ENCODE assay signal across 14 cellular contexts in genomic region chr15:72847806-72848205, GRCh38.
DNase-seq lines count a peak whose midpoint lies in the region; ATAC-seq, FAIRE-seq and TF ChIP-seq lines count a peak whose summit lies in the region.
"Had no signal": no experiment of that assay in that cellular context is flagged by ENCODE, and none has a peak within 500 bp of the region (broad histone marks: within the 10 kb centered on the region; RNA-seq: fewer than 3 reads in every experiment).

No MANE protein-coding gene starts in this region.

- no peak overlapping the region for H3K27ac ChIP-seq in BLaER1
- H3K27ac ChIP-seq in HUES48 (ENCODE audit: low read depth, low read length): peak overlapping the region; percentile 60
- no peak overlapping the region for H3K27ac ChIP-seq in H1 (ENCODE audit: low read depth, low read length)
- H3K27ac ChIP-seq: BLaER1 treated with 17β-estradiol and CSF1 and Interleukin-3, amounts not matched to agents 10 nM and 100 nM had no signal

- no peak overlapping the region for H3K4ac ChIP-seq in H1 (replicated peaks; ENCODE audit: insufficient read length, low read depth, low read length)

- 58% methylated on average over 3 of the region's 3 CpGs; no CpG with 5 or more reads in 1 of the 2 experiments for WGBS in H1 (ENCODE audit: extremely low coverage in 1 of 2, insufficient coverage in 1 of 2, insufficient read length in 1 of 2, insufficient replicate concordance in 2 of 2, low coverage in 1 of 2, low lambda C conversion rate in 2 of 2, missing lambda C conversion rate in 1 of 2), 2 experiments

- H3K79me2 ChIP-seq in H1 (ENCODE audit: control insufficient read depth in 1 of 2, insufficient read depth in 2 of 2, low read length in 2 of 2): no peaks in the 10 kb centered on the region

- H2AK5ac ChIP-seq in H1 (ENCODE audit: low read depth, low read length): no peak overlapping the region

- H3K27me3 ChIP-seq in BLaER1: no peaks in the 10 kb centered on the region
- H3K27me3 ChIP-seq in HUES48 (ENCODE audit: control insufficient read depth, insufficient read depth, low read length): no peaks in the 10 kb centered on the region
- no peaks in the 10 kb centered on the region for H3K27me3 ChIP-seq in H1 (replicated peaks in 1 of 4; ENCODE audit: control insufficient read depth in 3 of 4, extremely low read depth in 1 of 4, insufficient read depth in 3 of 4, low read length in 3 of 4)
- H3K27me3 ChIP-seq in neuron (ENCODE audit: insufficient read depth, low read length): peaks cover 4% of the 10 kb centered on the region
- H3K27me3 ChIP-seq: BLaER1 treated with 17β-estradiol and CSF1 and Interleukin-3, amounts not matched to agents 10 nM and 100 nM had no signal

- no peak for TF ChIP-seq RAD21 in H1 (IDR thresholded peaks at IDR 0.05 in 1 of 2, conservative IDR thresholded peaks at IDR 0.05 in 1 of 2; ENCODE audit: low read depth in 2 of 2, low read length in 2 of 2)

- H4K20me1 ChIP-seq in BLaER1 (no peaks in the 10 kb centered on the region), H1 (replicated peaks in 1 of 2; ENCODE audit: control insufficient read depth in 1 of 2, insufficient read depth in 2 of 2, low read length in 2 of 2) (no peaks in the 10 kb centered on the region)
- H4K20me1 ChIP-seq: BLaER1 treated with 17β-estradiol and CSF1 and Interleukin-3, amounts not matched to agents 10 nM and 100 nM had no signal

- no peak overlapping the region for H2BK20ac ChIP-seq in H1 (ENCODE audit: low read length)

- DNase-seq in H1 (ENCODE audit: low read depth in 1 of 2, low spot score in 2 of 2): no peak
- DNase-seq: 8988T; AML-193; CD4-positive, CD25-positive, alpha-beta regulatory T cell; DMS53; GF-D8 had no signal

- H3K14ac ChIP-seq in H1 (ENCODE audit: insufficient read length): no peak overlapping the region

- POLR2A ChIA-PET in H1 (lab: Charles Lee; ENCODE audit: partially characterized antibody): no interaction called here

- H3K9ac ChIP-seq in BLaER1 (no peak overlapping the region), HUES48 (ENCODE audit: low read depth, low read length) (no peak overlapping the region), H1 (replicated peaks in 1 of 4; ENCODE audit: extremely low read depth in 1 of 4, low read depth in 3 of 4, low read length in 3 of 4) (no peak overlapping the region)
- H3K9ac ChIP-seq: BLaER1 treated with 17β-estradiol and CSF1 and Interleukin-3, amounts not matched to agents 10 nM and 100 nM had no signal

- H2BK120ac ChIP-seq in H1 (replicated peaks; ENCODE audit: low read depth, low read length): no peak overlapping the region

- no peak for FAIRE-seq in H1 (lab: Jason Lieb, UNC)

- H3K9me3 ChIP-seq in BLaER1 (no peaks in the 10 kb centered on the region), HUES48 (ENCODE audit: control insufficient read depth, insufficient read depth, low read length) (no peaks in the 10 kb centered on the region), H1 (ENCODE audit: insufficient read depth in 2 of 2, low read depth in 1 of 2, low read length in 1 of 2) (no peaks in the 10 kb centered on the region), neuron (ENCODE audit: low read length) (no peaks in the 10 kb centered on the region)
- H3K9me3 ChIP-seq: BLaER1 treated with 17β-estradiol and CSF1 and Interleukin-3, amounts not matched to agents 10 nM and 100 nM had no signal

- TF ChIP-seq POLR2A in H1 (IDR thresholded peaks at IDR 0.05; ENCODE audit: control extremely low read depth in 1 of 2, low read depth in 2 of 2, low read length in 2 of 2): no peak

- no peaks in the 10 kb centered on the region for H3K23me2 ChIP-seq in H1 (ENCODE audit: low read depth, low read length)

- H3K23ac ChIP-seq in H1 (ENCODE audit: insufficient read length): no peak overlapping the region

- H3K36me3 ChIP-seq in BLaER1: no peaks in the 10 kb centered on the region
- H3K36me3 ChIP-seq in HUES48 (ENCODE audit: control insufficient read depth, insufficient read depth, low read length): no peaks in the 10 kb centered on the region
- H3K36me3 ChIP-seq in H1 (ENCODE audit: control insufficient read depth in 2 of 4, insufficient read depth in 4 of 4, low read length in 3 of 4): no peaks in the 10 kb centered on the region
- H3K36me3 ChIP-seq in neuron (ENCODE audit: insufficient read depth, low read length): no peaks in the 10 kb centered on the region
- H3K36me3 ChIP-seq: BLaER1 treated with 17β-estradiol and CSF1 and Interleukin-3, amounts not matched to agents 10 nM and 100 nM had no signal

- TF ChIP-seq CTCF in H1 (IDR thresholded peaks at IDR 0.05; ENCODE audit: control extremely low read depth in 1 of 3, insufficient read depth in 1 of 3, low read depth in 1 of 3, low read length in 3 of 3): no peak

- H2BK5ac ChIP-seq in H1 (ENCODE audit: low read depth, low read length): 0 out of 2 replicates have a peak overlapping the region, but pooled peaks have one; percentile 21

- no peak overlapping the region for H2BK12ac ChIP-seq in H1 (ENCODE audit: low read depth, low read length)

- H3K4me2 ChIP-seq in BLaER1 (peak overlapping the region; percentile 56), H1 (ENCODE audit: insufficient read depth in 1 of 2, low read depth in 2 of 2, low read length in 2 of 2) (peak overlapping the region; percentile 33 to 53; a peak in 2 of 4 replicates)

- H3K4me1 ChIP-seq in BLaER1 (peaks cover 12% of the 10 kb centered on the region), HUES48 (ENCODE audit: control insufficient read depth, insufficient read depth, low read length) (peaks cover 26% of the 10 kb centered on the region), H1 (replicated peaks in 1 of 4; ENCODE audit: control insufficient read depth in 3 of 4, insufficient read depth in 4 of 4, low read length in 3 of 4) (peaks cover 5 to 10% (median 6%) of the 10 kb centered on the region in 4 experiments; a peak in 6 of 7 replicates), neuron (ENCODE audit: insufficient read depth, low read length) (peaks cover 6% of the 10 kb centered on the region)

- no peak overlapping the region for H4K91ac ChIP-seq in H1 (replicated peaks; ENCODE audit: insufficient read length, low read length)

- no peak overlapping the region for H3K18ac ChIP-seq in H1 (ENCODE audit: extremely low read depth, low read length)

- H2AFZ ChIP-seq in H1 (ENCODE audit: low read length) (no peak overlapping the region), neuron (ENCODE audit: low read depth, low read length) (peak overlapping the region; percentile 46)

- no peak overlapping the region for H4K8ac ChIP-seq in H1 (ENCODE audit: extremely low read depth, insufficient read depth, low read length)

- H2BK15ac ChIP-seq in H1 (ENCODE audit: low read length): no peak overlapping the region

- H3K79me1 ChIP-seq in H1 (ENCODE audit: low read depth, low read length): no peaks in the 10 kb centered on the region

- TF ChIP-seq EP300 in H1 (IDR thresholded peaks at IDR 0.05; ENCODE audit: borderline replicate concordance in 1 of 2, low read depth in 2 of 2, low read length in 2 of 2): no peak

- H3K56ac ChIP-seq in H1 (replicated peaks; ENCODE audit: insufficient read length, low read depth, low read length): no peak overlapping the region

- no peak overlapping the region for H4K5ac ChIP-seq in H1 (ENCODE audit: insufficient read length, low read depth, low read length)

- H3K4me3 ChIP-seq in BLaER1 (no peak overlapping the region), HUES48 (ENCODE audit: low read depth, low read length) (no peak overlapping the region), H1 (ENCODE audit: extremely low read depth in 1 of 4, insufficient read depth in 2 of 4, low read depth in 3 of 4, low read length in 4 of 4) (no peak overlapping the region), neuron (ENCODE audit: low read length) (no peak overlapping the region)
- H3K4me3 ChIP-seq: BLaER1 treated with 17β-estradiol and CSF1 and Interleukin-3, amounts not matched to agents 10 nM and 100 nM had no signal

- ATAC-seq in GM21576 (IDR thresholded peaks at IDR 0.05; ENCODE audit: unreplicated experiment) (no peak), GM18517 (IDR thresholded peaks at IDR 0.05; ENCODE audit: unreplicated experiment) (no peak), HG03097 (IDR thresholded peaks at IDR 0.05; ENCODE audit: low FRiP score, unreplicated experiment) (no peak)
- ATAC-seq: HCT116 had no signal

- CTCF ChIA-PET in H1 (lab: Charles Lee; ENCODE audit: partially characterized antibody): no interaction called here

TF ChIP-seq in H1, 55 proteins besides CTCF, POLR2A, EP300 and RAD21:
- TF ChIP-seq SP4 (IDR thresholded peaks at IDR 0.05; ENCODE audit: low read length): no peak
